In the genomic region with DNA sequence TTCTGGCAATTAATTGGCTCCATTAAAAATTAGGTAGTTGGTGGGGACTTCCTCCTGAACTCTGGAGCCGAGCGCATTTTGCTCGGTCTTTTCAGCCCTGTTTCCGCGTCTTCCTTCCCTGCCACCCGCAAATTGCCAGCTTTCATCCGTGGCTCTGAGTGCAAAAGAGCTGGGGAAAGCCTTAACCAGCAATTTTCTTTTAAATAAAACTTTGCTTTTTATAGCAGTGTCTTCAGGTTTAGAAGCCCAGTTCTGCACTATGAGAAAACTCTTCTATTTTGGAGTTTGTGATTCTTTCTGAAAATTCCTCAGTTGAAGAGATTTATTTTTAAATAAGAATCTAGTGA, we compare ENCODE assay signal across 8 cellular contexts.
DNase-seq lines count a peak whose midpoint lies in the region; ATAC-seq and TF ChIP-seq lines count a peak whose summit lies in the region.

No MANE protein-coding gene starts in this region.

- peaks cover 61% of the 10 kb centered on the region for H3K79me2 ChIP-seq in KMS-11 (ENCODE audit: insufficient read depth, low read depth)

- H2AFZ ChIP-seq in KMS-11 (ENCODE audit: low read depth), result peak overlapping the region; percentile 93

- no peak for TF ChIP-seq CTCF in KMS-11 (conservative IDR thresholded peaks at IDR 0.05; ENCODE audit: low read depth, low read length)

- H3K4me1 Mint-ChIP-seq in central memory CD8-positive, alpha-beta T cell, result peaks cover 38% of the 10 kb centered on the region

- H3K27ac ChIP-seq in BLaER1 treated with 17β-estradiol and CSF1 and Interleukin-3, amounts not matched to agents 10 nM and 100 nM, result peak overlapping the region; percentile 86 to 97 (median 95)
- H3K27ac ChIP-seq in KMS-11 (peak overlapping the region; percentile 89), muscle layer of duodenum (ENCODE audit: low read length) (peak overlapping the region; percentile 79)

- no peaks in the 10 kb centered on the region for H3K27me3 ChIP-seq in BLaER1 treated with 17β-estradiol and CSF1 and Interleukin-3, amounts not matched to agents 10 nM and 100 nM
- H3K27me3 ChIP-seq in KMS-11 (ENCODE audit: insufficient read depth, low read depth), result no peaks in the 10 kb centered on the region
- no peaks in the 10 kb centered on the region for H3K27me3 ChIP-seq in muscle layer of duodenum (ENCODE audit: low read depth, low read length)

- H3K9ac ChIP-seq in BLaER1 treated with 17β-estradiol and CSF1 and Interleukin-3, amounts not matched to agents 10 nM and 100 nM, result peak overlapping the region; percentile 92 to 97 (median 94)
- peak overlapping the region; percentile 94 for H3K9ac ChIP-seq in KMS-11

- peaks cover 0 to 26% (median 11%) of the 10 kb centered on the region in 11 experiments; a peak in 11 of 22 replicates for H4K20me1 ChIP-seq in BLaER1 treated with 17β-estradiol and CSF1 and Interleukin-3, amounts not matched to agents 10 nM and 100 nM
- H4K20me1 ChIP-seq in KMS-11 (ENCODE audit: insufficient read depth), result 0 out of 2 replicates have a peak, but pooled peaks cover 6% of the 10 kb centered on the region

- peaks cover 33 to 51% (median 39%) of the 10 kb centered on the region in 10 experiments for H3K4me1 ChIP-seq in BLaER1 treated with 17β-estradiol and CSF1 and Interleukin-3, amounts not matched to agents 10 nM and 100 nM
- H3K4me1 ChIP-seq in KMS-11 (ENCODE audit: low read depth, poor library complexity, severe bottlenecking), result peaks cover 35% of the 10 kb centered on the region
- peaks cover 12 to 23% of the 10 kb centered on the region in 2 donors for H3K4me1 ChIP-seq in muscle layer of duodenum (ENCODE audit: control insufficient read depth in 1 of 2, insufficient read depth in 2 of 2, low read length in 2 of 2)

- H3K9me3 ChIP-seq in BLaER1 treated with 17β-estradiol and CSF1 and Interleukin-3, amounts not matched to agents 10 nM and 100 nM (replicated peaks in 1 of 11), result peaks cover 4 to 17% (median 14%) of the 10 kb centered on the region in 11 experiments
- no peaks in the 10 kb centered on the region for H3K9me3 ChIP-seq in muscle layer of duodenum (ENCODE audit: control insufficient read depth in 1 of 2, low read length in 2 of 2)

- peak overlapping the region; percentile 84 to 96 (median 94) for H3K4me2 ChIP-seq in BLaER1 treated with 17β-estradiol and CSF1 and Interleukin-3, amounts not matched to agents 10 nM and 100 nM
- H3K4me2 ChIP-seq in KMS-11, result peak overlapping the region; percentile 93

- no peaks in the 10 kb centered on the region for H3K9me3 Mint-ChIP-seq in central memory CD8-positive, alpha-beta T cell

- H3K36me3 Mint-ChIP-seq in central memory CD8-positive, alpha-beta T cell (ENCODE audit: insufficient read depth), result peaks cover 18% of the 10 kb centered on the region

- H3K36me3 ChIP-seq in BLaER1 treated with 17β-estradiol and CSF1 and Interleukin-3, amounts not matched to agents 10 nM and 100 nM, result peaks cover 16 to 35% (median 22%) of the 10 kb centered on the region in 11 experiments
- no peaks in the 10 kb centered on the region; the same call in 1 of the 2 replicates for H3K36me3 ChIP-seq in KMS-11 (ENCODE audit: insufficient read depth)
- peaks cover 0 to 3% of the 10 kb centered on the region in 2 donors for H3K36me3 ChIP-seq in muscle layer of duodenum (ENCODE audit: control insufficient read depth in 1 of 2, insufficient read depth in 2 of 2, low read length in 2 of 2)

- ATAC-seq in central memory CD8-positive, alpha-beta T cell (replicated peaks; ENCODE audit: extremely low read depth, poor library complexity, severe bottlenecking), result peak; percentile 11
- ATAC-seq in GM18907 (IDR thresholded peaks at IDR 0.05; ENCODE audit: unreplicated experiment), result no peak
- ATAC-seq in activated CD4-positive, CD25-positive, alpha-beta regulatory T cell treated with anti-CD3 and anti-CD28 coated beads, Interleukin-2, amount 50 U/mL, for 24 hours, result no peak

- no peak for DNase-seq in central memory CD8-positive, alpha-beta T cell (ENCODE audit: low spot score in 2 of 2)
- DNase-seq in kidney glomerular epithelial cell (lab: John Stamatoyannopoulos, UW) (no peak), NCI-H226 (no peak)

- H3K4me3 ChIP-seq in BLaER1 treated with 17β-estradiol and CSF1 and Interleukin-3, amounts not matched to agents 10 nM and 100 nM, result peak overlapping the region; percentile 80 to 99 (median 88)
- H3K4me3 ChIP-seq in KMS-11 (IDR thresholded peaks at IDR 0.05; ENCODE audit: insufficient read depth, low read depth, low read length) (no peak overlapping the region), muscle layer of duodenum (ENCODE audit: low read depth in 1 of 2, low read length in 2 of 2) (peak overlapping the region; percentile 85 to 95)

- H3K27me3 Mint-ChIP-seq in central memory CD8-positive, alpha-beta T cell, result no peaks in the 10 kb centered on the region

- peak overlapping the region; percentile 91 for H3K4me3 Mint-ChIP-seq in central memory CD8-positive, alpha-beta T cell

- H3K27ac Mint-ChIP-seq in central memory CD8-positive, alpha-beta T cell (ENCODE audit: low read depth), result peak overlapping the region; percentile 95
